ENCODE assay signal across 12 cellular contexts in the genomic region with DNA sequence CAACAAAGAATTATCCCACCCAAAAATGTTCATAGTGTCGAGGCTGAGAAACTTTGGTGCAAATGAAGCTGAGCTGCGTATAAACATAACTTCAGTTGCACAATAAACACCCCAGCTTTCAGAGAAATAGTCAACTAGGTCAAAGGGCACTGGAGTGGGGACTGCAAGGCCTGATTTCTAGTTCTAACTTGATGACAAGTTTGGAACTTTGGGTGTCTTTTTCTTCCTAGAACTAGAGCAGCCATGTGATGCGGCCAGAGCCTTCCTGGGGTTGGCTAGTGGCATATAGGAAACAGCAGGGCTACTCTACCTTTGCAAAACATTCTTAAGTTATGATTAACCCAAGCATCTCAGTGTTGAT.
DNase-seq lines count a peak whose midpoint lies in the region; ATAC-seq and TF ChIP-seq lines count a peak whose summit lies in the region.
"Had no signal": no experiment of that assay in that cellular context is flagged by ENCODE, and none has a peak within 500 bp of the region (broad histone marks: within the 10 kb centered on the region; RNA-seq: fewer than 3 reads in every experiment).

No MANE protein-coding gene starts in this region.

- H3K27ac Mint-ChIP-seq in HFFc6 = peak overlapping the region; percentile 84
- no peak overlapping the region for H3K27ac Mint-ChIP-seq in activated T-helper 17 cell treated with anti-CD3 and anti-CD28 coated beads, Interleukin-2, amount 50 U/mL, for 72 hours

- H3K27me3 Mint-ChIP-seq in HFFc6 (ENCODE audit: insufficient read depth) = peaks cover 1% of the 10 kb centered on the region
- no peaks in the 10 kb centered on the region for H3K27me3 Mint-ChIP-seq in activated T-helper 17 cell treated with anti-CD3 and anti-CD28 coated beads, Interleukin-2, amount 50 U/mL, for 72 hours

- no peaks in the 10 kb centered on the region for H3K9me3 Mint-ChIP-seq in HFFc6
- peaks cover 18% of the 10 kb centered on the region for H3K9me3 Mint-ChIP-seq in activated T-helper 17 cell treated with anti-CD3 and anti-CD28 coated beads, Interleukin-2, amount 50 U/mL, for 72 hours

- intact Hi-C loops in Right ventricle myocardium superior (cut with DNase I) = no loop called here

- no peaks in the 10 kb centered on the region for H3K9me3 ChIP-seq in skeletal muscle tissue (ENCODE audit: control insufficient read depth in 3 of 3, low read length in 3 of 3)

- H3K4me1 ChIP-seq in skeletal muscle tissue (ENCODE audit: control insufficient read depth in 3 of 3, insufficient read depth in 3 of 3, low read length in 3 of 3) (peaks cover 7 to 15% (median 8%) of the 10 kb centered on the region in 3 donors), foreskin keratinocyte (peaks cover 2% of the 10 kb centered on the region)

- ATAC-seq in activated T-helper 17 cell treated with anti-CD3 and anti-CD28 coated beads, Interleukin-2, amount 50 U/mL, for 72 hours (replicated peaks) = peak; percentile 27
- ATAC-seq in Right ventricle myocardium superior (ENCODE audit: poor library complexity) (peak; percentile 36), HG03565 (IDR thresholded peaks at IDR 0.05; ENCODE audit: unreplicated experiment) (no peak), foreskin keratinocyte (no peak)

- no peaks in the 10 kb centered on the region for H3K36me3 ChIP-seq in skeletal muscle tissue (ENCODE audit: control insufficient read depth in 3 of 3, insufficient read depth in 3 of 3, low read length in 3 of 3)

- H3K27me3 ChIP-seq in skeletal muscle tissue (ENCODE audit: control insufficient read depth in 3 of 3, insufficient read depth in 3 of 3, low read length in 3 of 3) (no peaks in the 10 kb centered on the region), foreskin keratinocyte (no peaks in the 10 kb centered on the region)

- H3K9ac ChIP-seq in skeletal muscle tissue (ENCODE audit: low read depth in 1 of 3, low read length in 3 of 3) = no peak overlapping the region

- H3K27ac ChIP-seq in skeletal muscle tissue (ENCODE audit: low read depth, low read length) (peak overlapping the region; percentile 64), foreskin keratinocyte (no peak overlapping the region)

- peaks cover 31% of the 10 kb centered on the region for H3K4me1 Mint-ChIP-seq in HFFc6 (ENCODE audit: low read depth)
- H3K4me1 Mint-ChIP-seq in activated T-helper 17 cell treated with anti-CD3 and anti-CD28 coated beads, Interleukin-2, amount 50 U/mL, for 72 hours = peaks cover 31% of the 10 kb centered on the region

- TF ChIP-seq CTCF in HFFc6 (IDR thresholded peaks at IDR 0.05) = no peak
- TF ChIP-seq CTCF in foreskin keratinocyte (conservative IDR thresholded peaks at IDR 0.05) = no peak

- H3K4me3 Mint-ChIP-seq in HFFc6 = peak overlapping the region; percentile 73
- peak overlapping the region; percentile 39 for H3K4me3 Mint-ChIP-seq in activated T-helper 17 cell treated with anti-CD3 and anti-CD28 coated beads, Interleukin-2, amount 50 U/mL, for 72 hours

- no peak overlapping the region for H3K4me3 ChIP-seq in skeletal muscle tissue (ENCODE audit: low read length in 3 of 3)

- H3K36me3 Mint-ChIP-seq in HFFc6 (ENCODE audit: low read depth) = no peaks in the 10 kb centered on the region
- no peaks in the 10 kb centered on the region for H3K36me3 Mint-ChIP-seq in activated T-helper 17 cell treated with anti-CD3 and anti-CD28 coated beads, Interleukin-2, amount 50 U/mL, for 72 hours (ENCODE audit: low read depth)

- no peak for DNase-seq in HFFc6
- DNase-seq in Right ventricle myocardium superior = no peak
- DNase-seq in DMS53 (lab: John Stamatoyannopoulos, UW) = no peak
- no peak for DNase-seq in AG20443 (ENCODE audit: low spot score)
- DNase-seq in foreskin keratinocyte = no peak
- DNase-seq: activated naive CD4-positive, alpha-beta T cell treated with anti-CD3 and anti-CD28 coated beads, Interleukin-2, amount 50 U/mL, for 16 hours; NCI-H510A treated with DMSO at 0.1 percent for 48 hours; SIG-M5; stimulated activated CD4-positive, alpha-beta T cell treated with anti-CD3 and anti-CD28 coated beads, Interleukin-12 subunit alpha, Interleukin-12 subunit beta, amount 100 ng/mL, for 4 hours had no signal

Comparison
In these comparisons a context has a peak if more than half of its experiments do, and no peak if none do; other contexts are left out.
1. ATAC-seq: peak in activated T-helper 17 cell treated with anti-CD3 and anti-CD28 coated beads, Interleukin-2, amount 50 U/mL, for 72 hours (single experiment) and Right ventricle myocardium superior (single experiment); none in HG03565 (single experiment) and foreskin keratinocyte (single experiment).